Comparison of ENCODE assay signal across 17 cellular contexts in the genomic region with DNA sequence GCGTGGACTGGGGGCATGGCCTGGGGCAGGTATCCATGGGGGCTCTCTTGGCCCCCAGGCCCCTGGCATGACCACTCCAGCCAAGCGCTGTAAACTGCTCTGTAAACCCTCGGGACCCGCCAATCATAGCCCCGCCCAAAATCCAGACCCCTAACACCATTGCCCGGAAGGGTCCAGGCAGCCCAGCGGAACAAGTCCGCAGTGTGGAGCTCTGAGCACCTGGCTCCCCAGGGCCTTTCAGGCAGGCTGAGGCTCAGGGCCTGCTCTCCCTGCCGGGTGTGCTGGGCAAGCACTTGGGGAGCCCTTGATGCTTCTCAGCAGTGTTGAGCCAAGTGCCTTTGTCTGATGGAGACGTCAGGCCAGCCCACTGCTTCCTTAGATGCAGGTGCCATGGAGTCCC.
"Had no signal": no experiment of that assay in that cellular context is flagged by ENCODE, and none has a peak within 500 bp of the region (broad histone marks: within the 10 kb centered on the region; RNA-seq: fewer than 3 reads in every experiment).

No MANE protein-coding gene starts in this region.

- FAIRE-seq: bronchial epithelial cell, small intestine had no signal

- H3K36me3 ChIP-seq: gastroesophageal sphincter, heart right ventricle, ovary, right lobe of liver, stomach had no signal

- H3K4me1 ChIP-seq: gastroesophageal sphincter, heart right ventricle had no signal

- H3K27me3 ChIP-seq: ovary, right lobe of liver had no signal

- H3K4me3 ChIP-seq: gastroesophageal sphincter, heart right ventricle, mucosa of descending colon, ovary, right lobe of liver, stomach had no signal

- H3K9me3 ChIP-seq: mucosa of descending colon, ovary, right lobe of liver had no signal

- H3K27ac ChIP-seq: gastroesophageal sphincter, heart right ventricle, ovary, right lobe of liver, stomach had no signal

- DNase-seq: activated CD4-positive, alpha-beta T cell treated with anti-CD3 and anti-CD28 coated beads, Interleukin-2, amount 50 U/mL, for 48 hours; effector CD4-positive, alpha-beta T cell; heart right ventricle; mesenchymal stem cell; mucosa of descending colon; naive thymus-derived CD4-positive, alpha-beta T cell; ovary; right lobe of liver; small intestine; stimulated activated CD4-positive, alpha-beta T cell treated with anti-CD3 and anti-CD28 coated beads, Interleukin-15, amount 100 ng/mL, for 24 hours; stimulated activated CD4-positive, alpha-beta T cell treated with anti-CD3 and anti-CD28 coated beads, Interleukin-4, amount 100 ng/mL, for 1 hour; stomach; T1000; trophoblast cell had no signal

- ATAC-seq: esophagus mucosa; gastroesophageal sphincter; heart right ventricle; mucosa of descending colon; naive thymus-derived CD4-positive, alpha-beta T cell; right lobe of liver had no signal
